Comparison of ENCODE assay signal across 3 cellular contexts in the genomic region with DNA sequence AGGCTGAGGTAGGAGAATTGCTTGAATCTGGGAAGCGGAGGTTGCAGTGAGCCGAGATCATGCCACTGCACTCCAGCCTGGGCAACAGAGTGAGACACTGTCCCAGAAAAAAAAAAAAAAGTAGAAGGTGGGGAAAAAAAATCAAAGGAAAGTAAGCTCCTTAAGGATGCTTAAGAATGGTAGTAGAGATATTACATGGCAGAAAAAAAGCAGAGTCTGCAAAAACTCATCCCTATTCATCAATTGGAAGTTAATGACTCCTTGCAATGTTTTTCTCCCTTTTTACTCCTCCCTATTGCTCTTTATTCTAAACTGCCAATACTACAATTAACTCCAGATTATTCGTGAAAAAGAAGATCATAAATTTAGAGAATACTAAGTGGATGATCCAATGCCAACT.
TF ChIP-seq lines count a peak whose summit lies in the region.

No MANE protein-coding gene starts in this region.

TF ChIP-seq in A549, 52 proteins besides CTCF, POLR2A, EP300 and RAD21 (continued from another document):
- TF ChIP-seq CHD2 (IDR thresholded peaks at IDR 0.05; ENCODE audit: low read length, partially characterized antibody) = no peak
- TF ChIP-seq, protein P1, sequence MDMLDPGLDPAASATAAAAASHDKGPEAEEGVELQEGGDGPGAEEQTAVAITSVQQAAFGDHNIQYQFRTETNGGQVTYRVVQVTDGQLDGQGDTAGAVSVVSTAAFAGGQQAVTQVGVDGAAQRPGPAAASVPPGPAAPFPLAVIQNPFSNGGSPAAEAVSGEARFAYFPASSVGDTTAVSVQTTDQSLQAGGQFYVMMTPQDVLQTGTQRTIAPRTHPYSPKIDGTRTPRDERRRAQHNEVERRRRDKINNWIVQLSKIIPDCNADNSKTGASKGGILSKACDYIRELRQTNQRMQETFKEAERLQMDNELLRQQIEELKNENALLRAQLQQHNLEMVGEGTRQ (IDR thresholded peaks at IDR 0.05) = no peak
- peak; percentile 62 for TF ChIP-seq MAFK (IDR thresholded peaks at IDR 0.05; ENCODE audit: partially characterized antibody)
- no peak for TF ChIP-seq ESRRA (IDR thresholded peaks at IDR 0.05; ENCODE audit: borderline replicate concordance, low read length)

TF ChIP-seq in HEK293, 187 proteins besides CTCF, POLR2A, EP300 and RAD21 (continued from another document):
- TF ChIP-seq, protein P2, sequence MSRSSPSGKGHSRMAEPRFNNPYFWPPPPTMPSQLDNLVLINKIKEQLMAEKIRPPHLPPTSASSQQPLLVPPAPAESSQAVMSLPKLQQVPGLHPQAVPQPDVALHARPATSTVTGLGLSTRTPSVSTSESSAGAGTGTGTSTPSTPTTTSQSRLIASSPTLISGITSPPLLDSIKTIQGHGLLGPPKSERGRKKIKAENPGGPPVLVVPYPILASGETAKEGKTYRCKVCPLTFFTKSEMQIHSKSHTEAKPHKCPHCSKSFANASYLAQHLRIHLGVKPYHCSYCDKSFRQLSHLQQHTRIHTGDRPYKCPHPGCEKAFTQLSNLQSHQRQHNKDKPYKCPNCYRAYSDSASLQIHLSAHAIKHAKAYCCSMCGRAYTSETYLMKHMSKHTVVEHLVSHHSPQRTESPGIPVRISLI (tag by site-specific recombination; IDR thresholded peaks at IDR 0.05) = peak; percentile 59; the same call in 1 of the 2 replicates
- no peak for TF ChIP-seq ZNF274 (IDR thresholded peaks at IDR 0.05; ENCODE audit: low read length)
- TF ChIP-seq ZNF274 (tag by site-specific recombination; IDR thresholded peaks at IDR 0.05; ENCODE audit: borderline replicate concordance) = no peak
- TF ChIP-seq, protein P3, sequence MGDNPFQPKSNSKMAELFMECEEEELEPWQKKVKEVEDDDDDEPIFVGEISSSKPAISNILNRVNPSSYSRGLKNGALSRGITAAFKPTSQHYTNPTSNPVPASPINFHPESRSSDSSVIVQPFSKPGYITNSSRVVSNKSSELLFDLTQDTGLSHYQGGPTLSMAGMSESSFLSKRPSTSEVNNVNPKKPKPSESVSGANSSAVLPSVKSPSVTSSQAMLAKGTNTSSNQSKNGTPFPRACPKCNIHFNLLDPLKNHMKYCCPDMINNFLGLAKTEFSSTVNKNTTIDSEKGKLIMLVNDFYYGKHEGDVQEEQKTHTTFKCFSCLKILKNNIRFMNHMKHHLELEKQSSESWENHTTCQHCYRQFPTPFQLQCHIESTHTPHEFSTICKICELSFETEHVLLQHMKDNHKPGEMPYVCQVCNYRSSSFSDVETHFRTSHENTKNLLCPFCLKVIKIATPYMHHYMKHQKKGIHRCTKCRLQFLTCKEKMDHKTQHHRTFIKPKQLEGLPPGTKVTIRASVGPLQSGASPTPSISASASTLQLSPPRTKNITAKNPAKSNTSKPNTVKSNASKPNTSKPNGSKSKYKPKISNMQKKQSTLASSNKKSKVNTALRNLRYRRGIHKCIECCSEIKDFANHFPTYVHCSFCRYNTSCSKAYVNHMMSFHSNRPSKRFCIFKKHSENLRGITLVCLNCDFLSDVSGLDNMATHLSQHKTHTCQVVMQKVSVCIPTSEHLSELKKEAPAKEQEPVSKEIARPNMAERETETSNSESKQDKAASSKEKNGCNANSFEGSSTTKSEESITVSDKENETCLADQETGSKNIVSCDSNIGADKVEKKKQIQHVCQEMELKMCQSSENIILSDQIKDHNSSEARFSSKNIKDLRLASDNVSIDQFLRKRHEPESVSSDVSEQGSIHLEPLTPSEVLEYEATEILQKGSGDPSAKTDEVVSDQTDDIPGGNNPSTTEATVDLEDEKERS (tag by site-specific recombination; IDR thresholded peaks at IDR 0.05) = no peak
- TF ChIP-seq, protein P4, sequence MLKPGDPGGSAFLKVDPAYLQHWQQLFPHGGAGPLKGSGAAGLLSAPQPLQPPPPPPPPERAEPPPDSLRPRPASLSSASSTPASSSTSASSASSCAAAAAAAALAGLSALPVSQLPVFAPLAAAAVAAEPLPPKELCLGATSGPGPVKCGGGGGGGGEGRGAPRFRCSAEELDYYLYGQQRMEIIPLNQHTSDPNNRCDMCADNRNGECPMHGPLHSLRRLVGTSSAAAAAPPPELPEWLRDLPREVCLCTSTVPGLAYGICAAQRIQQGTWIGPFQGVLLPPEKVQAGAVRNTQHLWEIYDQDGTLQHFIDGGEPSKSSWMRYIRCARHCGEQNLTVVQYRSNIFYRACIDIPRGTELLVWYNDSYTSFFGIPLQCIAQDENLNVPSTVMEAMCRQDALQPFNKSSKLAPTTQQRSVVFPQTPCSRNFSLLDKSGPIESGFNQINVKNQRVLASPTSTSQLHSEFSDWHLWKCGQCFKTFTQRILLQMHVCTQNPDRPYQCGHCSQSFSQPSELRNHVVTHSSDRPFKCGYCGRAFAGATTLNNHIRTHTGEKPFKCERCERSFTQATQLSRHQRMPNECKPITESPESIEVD (tag by site-specific recombination; IDR thresholded peaks at IDR 0.05) = peak; percentile 39
- 0 out of 2 replicates have a peak, but pooled peaks have one; percentile 3 for TF ChIP-seq ZNF146 (tag by site-specific recombination; IDR thresholded peaks at IDR 0.05)
- TF ChIP-seq ZNF121 (tag by site-specific recombination; IDR thresholded peaks at IDR 0.05) = peak; percentile 77
- TF ChIP-seq, protein P5, sequence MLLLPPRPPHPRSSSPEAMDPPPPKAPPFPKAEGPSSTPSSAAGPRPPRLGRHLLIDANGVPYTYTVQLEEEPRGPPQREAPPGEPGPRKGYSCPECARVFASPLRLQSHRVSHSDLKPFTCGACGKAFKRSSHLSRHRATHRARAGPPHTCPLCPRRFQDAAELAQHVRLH (tag by site-specific recombination; IDR thresholded peaks at IDR 0.05) = 0 out of 2 replicates have a peak, but pooled peaks have one; percentile 51

TF ChIP-seq in K562, 482 proteins besides CTCF, POLR2A, EP300 and RAD21 (continued from another document):
- TF ChIP-seq NELFE (IDR thresholded peaks at IDR 0.05; ENCODE audit: insufficient read depth, insufficient read length) (no peak), MAFG (tag; conservative IDR thresholded peaks at IDR 0.05) (0 out of 2 replicates have a peak, but pooled peaks have one; percentile 31), CXXC5 (CRISPR knock-in tag; IDR thresholded peaks at IDR 0.05) (no peak)
- TF ChIP-seq, protein P6, sequence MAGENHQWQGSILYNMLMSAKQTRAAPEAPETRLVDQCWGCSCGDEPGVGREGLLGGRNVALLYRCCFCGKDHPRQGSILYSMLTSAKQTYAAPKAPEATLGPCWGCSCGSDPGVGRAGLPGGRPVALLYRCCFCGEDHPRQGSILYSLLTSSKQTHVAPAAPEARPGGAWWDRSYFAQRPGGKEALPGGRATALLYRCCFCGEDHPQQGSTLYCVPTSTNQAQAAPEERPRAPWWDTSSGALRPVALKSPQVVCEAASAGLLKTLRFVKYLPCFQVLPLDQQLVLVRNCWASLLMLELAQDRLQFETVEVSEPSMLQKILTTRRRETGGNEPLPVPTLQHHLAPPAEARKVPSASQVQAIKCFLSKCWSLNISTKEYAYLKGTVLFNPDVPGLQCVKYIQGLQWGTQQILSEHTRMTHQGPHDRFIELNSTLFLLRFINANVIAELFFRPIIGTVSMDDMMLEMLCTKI (IDR thresholded peaks at IDR 0.05; ENCODE audit: partially characterized antibody) = no peak
